In the genomic region with DNA sequence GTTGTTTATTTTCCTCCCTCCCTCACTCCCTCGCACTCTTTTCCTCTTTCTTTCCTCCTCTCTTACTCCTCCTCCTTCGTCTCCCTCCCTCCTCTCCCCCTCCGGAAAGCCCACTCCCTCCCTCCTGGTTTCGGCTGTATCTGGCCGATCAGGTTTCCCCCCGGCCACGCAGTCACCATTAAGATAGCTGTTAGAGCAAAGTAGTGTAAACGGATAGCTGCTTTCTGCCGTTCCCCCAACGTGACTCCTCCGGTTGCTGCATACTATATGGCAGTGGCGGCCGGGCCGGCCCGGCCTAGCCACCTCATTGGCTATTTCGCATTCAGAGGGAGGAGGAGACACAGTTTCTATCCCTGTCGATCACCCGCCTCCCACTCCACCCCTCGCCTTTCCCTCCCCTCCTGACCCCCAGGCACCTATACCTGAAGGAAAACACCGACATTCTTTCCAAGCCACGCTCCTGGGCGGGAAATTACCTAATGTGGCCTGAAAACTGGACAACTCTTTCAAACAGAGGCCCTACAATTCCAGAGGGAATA, we compare ENCODE assay signal across 8 cellular contexts. TPM values are rescaled to one million over a fixed set of nuclear protein-coding genes. Genes with fewer than 3 reads are reported as not detected.
DNase-seq lines count a peak whose midpoint lies in the region; ATAC-seq, FAIRE-seq and TF ChIP-seq lines count a peak whose summit lies in the region.

A gene (minus strand): TSS at position 272 of the 539 bp plus-strand sequence. CDS start 277 bp downstream, outside the sequence.

- peaks cover 17 to 22% (median 20%) of the 10 kb centered on the region in 10 experiments for H3K4me1 ChIP-seq in BLaER1 treated with 17β-estradiol and CSF1 and Interleukin-3, amounts not matched to agents 10 nM and 100 nM

- H3K9me3 ChIP-seq in BLaER1 treated with 17β-estradiol and CSF1 and Interleukin-3, amounts not matched to agents 10 nM and 100 nM (replicated peaks in 1 of 11), result peaks cover 0 to 15% (median 10%) of the 10 kb centered on the region in 11 experiments; a peak in 14 of 22 replicates

- peaks cover 15% of the 10 kb centered on the region for H3K4me1 Mint-ChIP-seq in activated naive CD8-positive, alpha-beta T cell treated with anti-CD3 and anti-CD28 coated beads for 36 hours

- no peak within 1 kb of the TSS for H3K27ac ChIP-seq in BLaER1 treated with 17β-estradiol and CSF1 and Interleukin-3, amounts not matched to agents 10 nM and 100 nM

- H3K36me3 ChIP-seq in BLaER1 treated with 17β-estradiol and CSF1 and Interleukin-3, amounts not matched to agents 10 nM and 100 nM, result no peaks in the 10 kb centered on the region

- peaks cover 0 to 28% (median 19%) of the 10 kb centered on the region in 11 experiments; a peak in 15 of 22 replicates for H4K20me1 ChIP-seq in BLaER1 treated with 17β-estradiol and CSF1 and Interleukin-3, amounts not matched to agents 10 nM and 100 nM

- H3K36me3 Mint-ChIP-seq in activated naive CD8-positive, alpha-beta T cell treated with anti-CD3 and anti-CD28 coated beads for 36 hours, result no peaks in the 10 kb centered on the region

- peak within 1 kb of the TSS; percentile 83 for H3K4me3 Mint-ChIP-seq in activated naive CD8-positive, alpha-beta T cell treated with anti-CD3 and anti-CD28 coated beads for 36 hours

- H3K4me3 ChIP-seq in BLaER1 treated with 17β-estradiol and CSF1 and Interleukin-3, amounts not matched to agents 10 nM and 100 nM, result peak within 1 kb of the TSS; percentile 54 to 71 (median 61)

- peaks cover 72 to 81% (median 74%) of the 10 kb centered on the region in 11 experiments for H3K27me3 ChIP-seq in BLaER1 treated with 17β-estradiol and CSF1 and Interleukin-3, amounts not matched to agents 10 nM and 100 nM

- ATAC-seq in Right ventricle myocardium superior (ENCODE audit: poor library complexity), result peak; percentile 92
- peak; percentile 66 for ATAC-seq in omental fat pad (ENCODE audit: low FRiP score)
- ATAC-seq in HG02970 (IDR thresholded peaks at IDR 0.05; ENCODE audit: low FRiP score, unreplicated experiment), result no peak

- no peaks in the 10 kb centered on the region for H3K9me3 Mint-ChIP-seq in activated naive CD8-positive, alpha-beta T cell treated with anti-CD3 and anti-CD28 coated beads for 36 hours

- DNase-seq in GM19239 (ENCODE audit: insufficient read length, low spot score) (no peak), HS-27A (ENCODE audit: low read depth) (peak; percentile 70), NCI-H82 treated with DMSO at 0.1 percent for 48 hours (lab: John Stamatoyannopoulos, UW; ENCODE audit: unreplicated experiment) (peak; percentile 77), Right ventricle myocardium superior (peak; percentile 72), omental fat pad (ENCODE audit: low spot score) (peak; percentile 27)
- peak; percentile 3 for DNase-seq in activated naive CD8-positive, alpha-beta T cell treated with anti-CD3 and anti-CD28 coated beads for 36 hours

- H3K27ac Mint-ChIP-seq in activated naive CD8-positive, alpha-beta T cell treated with anti-CD3 and anti-CD28 coated beads for 36 hours, result no peak within 1 kb of the TSS

- intact Hi-C loops in Right ventricle myocardium superior (cut with DNase I), result no loop called here

- FAIRE-seq in GM19239 (lab: Jason Lieb, UNC), result peak; percentile 87

- H3K4me2 ChIP-seq in BLaER1 treated with 17β-estradiol and CSF1 and Interleukin-3, amounts not matched to agents 10 nM and 100 nM, result peak within 1 kb of the TSS; percentile 89 to 99 (median 96)

- no peak for TF ChIP-seq CTCF in omental fat pad (IDR thresholded peaks at IDR 0.05)

- peaks cover 87% of the 10 kb centered on the region for H3K27me3 Mint-ChIP-seq in activated naive CD8-positive, alpha-beta T cell treated with anti-CD3 and anti-CD28 coated beads for 36 hours

- H3K9ac ChIP-seq in BLaER1 treated with 17β-estradiol and CSF1 and Interleukin-3, amounts not matched to agents 10 nM and 100 nM, result peak within 1 kb of the TSS in 6 of 11 experiments; percentile 7 to 50 (median 23); a peak in 5 of 22 replicates

RNA-seq across cellular contexts. Expression of the gene that starts here (rescaled TPM):
- total RNA-seq in activated naive CD8-positive, alpha-beta T cell treated with anti-CD3 and anti-CD28 coated beads for 36 hours, result under 1 TPM in 1 of 2 experiments, not detected in 1; 0.04 TPM
- total RNA-seq in Right ventricle myocardium superior (1.6 TPM), omental fat pad (10 to 100 TPM in 1 of 4 donors, 1 to 10 TPM in 2, under 1 TPM in 1; 0.95 to 13.4 (median 3.0) TPM)

Comparison
In these comparisons a context has a peak if more than half of its experiments do, and no peak if none do; other contexts are left out.
1. Peak in DNase-seq in activated naive CD8-positive, alpha-beta T cell treated with anti-CD3 and anti-CD28 coated beads for 36 hours; RNA of the gene not detected or under 1 TPM.